In the genomic region with DNA sequence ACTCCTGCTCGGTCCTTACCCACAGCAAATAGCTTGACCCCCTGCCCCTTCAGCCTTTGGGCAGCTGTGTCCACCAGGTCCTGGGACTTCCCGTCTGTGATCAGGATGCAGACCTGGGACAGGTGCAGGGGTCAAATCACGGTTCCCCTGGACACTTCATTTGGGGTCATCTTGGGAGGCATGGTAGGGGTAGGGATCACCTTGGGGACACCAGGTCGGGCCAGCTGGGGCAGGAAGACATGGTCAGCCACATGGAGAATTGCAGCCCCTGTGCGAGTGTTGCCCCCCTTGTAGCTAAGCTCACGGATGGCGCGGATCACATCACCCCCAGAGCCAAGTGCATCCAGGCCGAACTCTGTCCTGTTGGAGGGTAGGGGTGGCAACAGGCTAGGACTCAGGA, we compare ENCODE assay signal across 18 cellular contexts. TPM values are rescaled to one million over a fixed set of nuclear protein-coding genes. Genes with fewer than 3 reads are reported as not detected.
A peak's percentile ranks its signal among the peaks of the same experiment; 100 is the strongest.
DNase-seq lines count a peak whose midpoint lies in the region; ATAC-seq and TF ChIP-seq lines count a peak whose summit lies in the region.
"Had no signal": no experiment of that assay in that cellular context is flagged by ENCODE, and none has a peak within 500 bp of the region (broad histone marks: within the 10 kb centered on the region; RNA-seq: fewer than 3 reads in every experiment).

No MANE protein-coding gene starts in this region.

- no peak for DNase-seq in mammary epithelial cell
- DNase-seq in breast epithelium (ENCODE audit: low spot score in 2 of 2), result no peak
- DNase-seq in foreskin keratinocyte, result no peak
- no peak for DNase-seq in ACHN
- DNase-seq in stimulated activated CD4-positive, alpha-beta T cell treated with anti-CD3 and anti-CD28 coated beads, Interleukin-4, amount 100 ng/mL, for 24 hours, result no peak
- DNase-seq: 8988T, DMS79 treated with DMSO at 0.1 percent for 48 hours, GDM1, NCI-H1105, NCI-H1694 treated with DMSO at 0.1 percent for 48 hours, SIG-M5 had no signal

- CTCF ChIA-PET in mammary epithelial cell (lab: Charles Lee; ENCODE audit: low non-redundant PET), result no interaction called here

- intact Hi-C loops in mammary epithelial cell (cut with micrococcal nuclease) (no loop called here), breast epithelium (cut with DNase I; ENCODE audit: low total_unique reads) (no loop called here)

- TF ChIP-seq POLR2A in breast epithelium (IDR thresholded peaks at IDR 0.05), result no peak

- no peak overlapping the region for H3K27ac ChIP-seq in mammary epithelial cell (ENCODE audit: insufficient read depth, low read depth, low read length)
- no peak overlapping the region for H3K27ac ChIP-seq in breast epithelium
- peak overlapping the region; percentile 95 for H3K27ac ChIP-seq in foreskin keratinocyte
- H3K27ac ChIP-seq: KMS-11 had no signal

- H3K9ac ChIP-seq in mammary epithelial cell (ENCODE audit: insufficient read depth, low read length), result peak overlapping the region; percentile 84
- H3K9ac ChIP-seq: KMS-11 had no signal

- BruUV-seq in mammary epithelial cell (replicated peaks; lab: Mats Ljungman, UMichigan), result no TSS peak

- in situ Hi-C loops in mammary epithelial cell (cut with MboI; ENCODE audit: low sequenced_read_pairs in 2 of 2) (no loop called here), ACHN (cut with HindIII; ENCODE audit: low pct_ligation_motif_present, low pct_unique_long_range_greater_than_20kb, low sequenced_read_pairs) (no loop called here)

- peak overlapping the region; percentile 88 for H3K4me2 ChIP-seq in mammary epithelial cell (ENCODE audit: insufficient read depth, low read depth, low read length)
- H3K4me2 ChIP-seq: KMS-11 had no signal

- H3K27me3 ChIP-seq in mammary epithelial cell (ENCODE audit: insufficient read depth, low read length), result no peaks in the 10 kb centered on the region
- peaks cover 0 to 2% of the 10 kb centered on the region in 2 donors for H3K27me3 ChIP-seq in breast epithelium
- H3K27me3 ChIP-seq in foreskin keratinocyte, result no peaks in the 10 kb centered on the region

- H3K36me3 ChIP-seq in mammary epithelial cell (ENCODE audit: insufficient read depth, low read length) (peaks cover 38% of the 10 kb centered on the region), breast epithelium (no peaks in the 10 kb centered on the region)

- ATAC-seq in foreskin keratinocyte (no peak), HG02938 (IDR thresholded peaks at IDR 0.05; ENCODE audit: unreplicated experiment) (no peak), HG02642 (IDR thresholded peaks at IDR 0.05; ENCODE audit: poor library complexity, unreplicated experiment) (no peak)
- ATAC-seq: GM23338 had no signal

- H3K79me2 ChIP-seq in mammary epithelial cell (ENCODE audit: insufficient read depth, low read length), result peaks cover 74% of the 10 kb centered on the region

- dilution Hi-C loops in mammary epithelial cell (cut with HindIII; ENCODE audit: low sequenced_read_pairs), result loop anchor here (10.0 kb wide), 1 partner anchor 61 kb away; no protein-coding TSS in a partner anchor

- H2AFZ ChIP-seq in mammary epithelial cell (ENCODE audit: low read depth, low read length), result no peak overlapping the region
- H2AFZ ChIP-seq: GM23338 had no signal

- no peak for TF ChIP-seq CTCF in mammary epithelial cell (conservative IDR thresholded peaks at IDR 0.05 in 1 of 2, IDR thresholded peaks at IDR 0.05 in 1 of 2; ENCODE audit: extremely low read depth in 1 of 2, insufficient read depth in 1 of 2, low read depth in 1 of 2, low read length in 2 of 2)
- TF ChIP-seq CTCF in breast epithelium (IDR thresholded peaks at IDR 0.05), result no peak
- TF ChIP-seq CTCF in WI38 (IDR thresholded peaks at IDR 0.05; ENCODE audit: low read depth, low read length), result no peak
- no peak for TF ChIP-seq CTCF in foreskin keratinocyte (conservative IDR thresholded peaks at IDR 0.05)

- H4K20me1 ChIP-seq in mammary epithelial cell (ENCODE audit: insufficient read depth, low read length), result no peaks in the 10 kb centered on the region

- H3K4me1 ChIP-seq in mammary epithelial cell (ENCODE audit: insufficient read depth, low read length) (peaks cover 62% of the 10 kb centered on the region), breast epithelium (peaks cover 0 to 7% of the 10 kb centered on the region in 2 donors), foreskin keratinocyte (peaks cover 16% of the 10 kb centered on the region)

- H3K4me3 ChIP-seq in mammary epithelial cell (replicated peaks in 1 of 3; ENCODE audit: insufficient read depth in 1 of 3, low read depth in 2 of 3, low read length in 3 of 3) (peak overlapping the region; percentile 59 to 79 (median 60)), breast epithelium (no peak overlapping the region), WI38 (ENCODE audit: low read depth, low read length) (peak overlapping the region; percentile 59; the same call in 1 of the 2 replicates)

- 96% methylated on average over 7 of the region's 9 CpGs for WGBS in mammary epithelial cell (ENCODE audit: low coverage, missing lambda C conversion rate)

- H3K9me3 ChIP-seq in mammary epithelial cell (replicated peaks; ENCODE audit: insufficient read depth, low read length), result no peaks in the 10 kb centered on the region
- H3K9me3 ChIP-seq in breast epithelium, result no peaks in the 10 kb centered on the region

RNA-seq across cellular contexts. Expression of a gene that starts 1.8 kb away (rescaled TPM):
- 100 to 1,000 TPM; 130 to 425 TPM for total RNA-seq in mammary epithelial cell
- polyA plus RNA-seq in mammary epithelial cell, result 106 TPM
- 239 TPM for polyA minus RNA-seq in mammary epithelial cell
- total RNA-seq in breast epithelium, result 10 to 100 TPM in 2 of 3 donors, under 1 TPM in 1; 0.48 to 18.6 (median 12.5) TPM
- 306 and 607 TPM in 2 replicates for total RNA-seq in foreskin keratinocyte
- 306 and 665 TPM in 2 replicates for polyA plus RNA-seq in foreskin keratinocyte
- polyA plus RNA-seq: CD4-positive, alpha-beta memory T cell had no signal

RNA-seq across cellular contexts. Expression of a gene that starts 16.1 kb away (rescaled TPM):
- total RNA-seq in mammary epithelial cell, result 100 to 1,000 TPM; 321 to 490 TPM
- 654 TPM for polyA plus RNA-seq in mammary epithelial cell
- 928 TPM for polyA minus RNA-seq in mammary epithelial cell
- total RNA-seq in breast epithelium, result 100 to 1,000 TPM; 163 to 230 (median 180) TPM
- total RNA-seq in foreskin keratinocyte, result 400 and 414 TPM in 2 replicates
- polyA plus RNA-seq in foreskin keratinocyte, result 369 and 377 TPM in 2 replicates

RNA-seq across cellular contexts. Expression of a gene that starts 28.2 kb away (rescaled TPM):
- total RNA-seq in mammary epithelial cell, result under 1 TPM in 1 of 2 donors, not detected in 1; 0.82 TPM
- not detected for polyA plus RNA-seq in mammary epithelial cell
- polyA minus RNA-seq in mammary epithelial cell, result not detected
- not detected for total RNA-seq in breast epithelium
- total RNA-seq in foreskin keratinocyte, result 0.25 TPM in 1 of 2 replicates, not detected in the other
- 0.08 TPM in 1 of 2 replicates, not detected in the other for polyA plus RNA-seq in foreskin keratinocyte
- total RNA-seq: CD4-positive, alpha-beta memory T cell; GM23338; MCF 10A had no signal
- polyA plus RNA-seq: CD4-positive, alpha-beta memory T cell; GM23338 had no signal

RNA-seq across cellular contexts. Expression of a gene that starts 29.8 kb away (rescaled TPM):
- 10 to 100 TPM in 1 of 2 donors, 1 to 10 TPM in 1; 6.8 to 28.3 TPM for total RNA-seq in mammary epithelial cell
- 9.9 TPM for polyA plus RNA-seq in mammary epithelial cell
- 8.2 TPM for polyA minus RNA-seq in mammary epithelial cell
- total RNA-seq in breast epithelium, result under 1 TPM in 1 of 3 donors, not detected in 2; 0.44 TPM
- total RNA-seq in foreskin keratinocyte, result 18.8 and 35.4 TPM in 2 replicates
- 18.9 and 26.5 TPM in 2 replicates for polyA plus RNA-seq in foreskin keratinocyte
- total RNA-seq: CD4-positive, alpha-beta memory T cell had no signal
- polyA plus RNA-seq: CD4-positive, alpha-beta memory T cell; GM23338 had no signal

RNA-seq across cellular contexts. Expression of a gene that starts 36.7 kb away (rescaled TPM):
- 10 to 100 TPM; 14.7 to 45.3 TPM for total RNA-seq in mammary epithelial cell
- 26.2 TPM for polyA plus RNA-seq in mammary epithelial cell
- polyA minus RNA-seq in mammary epithelial cell, result 36.7 TPM
- 1 to 10 TPM; 1.8 to 6.9 (median 5.2) TPM for total RNA-seq in breast epithelium
- 22.9 and 53.4 TPM in 2 replicates for total RNA-seq in foreskin keratinocyte
- 13.7 and 25.1 TPM in 2 replicates for polyA plus RNA-seq in foreskin keratinocyte

Comparison
In these comparisons a context has a peak if more than half of its experiments do, and no peak if none do; other contexts are left out.
1. H3K4me3 ChIP-seq: peak in mammary epithelial cell (3 of 3) and WI38 (single experiment); none in breast epithelium (0 of 3).
2. RNA of a gene that starts 1.8 kb away (total RNA-seq): 130 to 425 TPM in mammary epithelial cell and 306 to 607 TPM in foreskin keratinocyte; 0.48 to 18.6 TPM in breast epithelium; every median in the first group is over 4 times any median in the second.